8 cellular contexts compared by ENCODE assay signal in the genomic region with DNA sequence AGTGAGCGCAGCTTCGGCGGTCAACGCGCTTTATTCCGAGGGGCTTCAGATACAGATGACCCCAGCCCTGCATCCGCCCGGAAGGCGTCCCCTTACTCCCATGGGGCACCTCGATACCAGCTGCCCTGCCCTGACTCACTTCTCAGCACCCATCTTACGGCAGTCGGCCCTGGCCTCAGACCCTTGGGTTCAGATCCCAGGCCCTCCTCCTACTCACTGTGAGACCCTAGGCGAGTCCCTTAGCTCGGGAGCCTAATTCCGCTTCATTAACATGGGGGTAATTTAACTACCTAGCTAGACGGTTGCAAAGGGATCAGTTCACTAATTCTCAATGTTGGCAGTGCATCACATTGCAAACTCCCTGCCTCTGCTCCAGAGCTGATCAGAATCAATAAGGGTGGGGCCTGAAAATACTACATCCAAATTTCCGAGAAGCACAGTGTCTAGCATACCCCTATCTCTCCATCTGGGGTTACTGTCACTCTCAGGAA. TPM values are rescaled to one million over a fixed set of nuclear protein-coding genes. Genes with fewer than 3 reads are reported as not detected.
DNase-seq lines count a peak whose midpoint lies in the region; ATAC-seq and TF ChIP-seq lines count a peak whose summit lies in the region.

No MANE protein-coding gene starts in this region.

- no peaks in the 10 kb centered on the region for H3K27me3 ChIP-seq in HAP-1 (ENCODE audit: low read depth)
- H3K27me3 ChIP-seq in esophagus squamous epithelium = no peaks in the 10 kb centered on the region
- H3K27me3 ChIP-seq in ovary = no peaks in the 10 kb centered on the region

- H3K27ac ChIP-seq in esophagus squamous epithelium (peak overlapping the region; percentile 91 to 98 (median 96)), ovary (peak overlapping the region; percentile 76 to 88)

- peaks cover 63 to 72% (median 68%) of the 10 kb centered on the region in 3 donors for H3K4me1 Mint-ChIP-seq in T-cell

- intact Hi-C loops in esophagus squamous epithelium (cut with DNase I) (no loop called here), ovary (cut with DNase I) (loop anchor here in 1 of 4 donors (10.0 kb wide), 1 partner anchor 173 kb away; a partner anchor contains a TSS), posterior vena cava (cut with DNase I) (loop anchor here (10.0 kb wide), 2 partner anchors 133 to 143 kb away; no protein-coding TSS in a partner anchor)

- peaks cover 12% of the 10 kb centered on the region for H3K36me3 Mint-ChIP-seq in T-cell

- H3K9me3 Mint-ChIP-seq in T-cell = no peaks in the 10 kb centered on the region

- ATAC-seq in T-cell (replicated peaks in 1 of 4) (no peak), GM19023 (IDR thresholded peaks at IDR 0.05; ENCODE audit: unreplicated experiment) (no peak)

- peak overlapping the region; percentile 95 to 98 (median 96) for H3K4me3 Mint-ChIP-seq in T-cell

- POLR2A ChIA-PET in T-cell (lab: Charles Lee) = interaction anchor here in 1 of 2 donors (0.6 kb wide), 1 partner anchor 170 kb away, joined by 3 read pairs; no protein-coding TSS in a partner anchor

- in situ Hi-C loops in HAP-1 (cut with MboI; ENCODE audit: low sequenced_read_pairs) = loop anchor here (5.0 kb wide), 1 partner anchor 49 kb away; no protein-coding TSS in a partner anchor

- no peak for TF ChIP-seq POLR2A in esophagus squamous epithelium (IDR thresholded peaks at IDR 0.05)
- TF ChIP-seq POLR2A in ovary (IDR thresholded peaks at IDR 0.05) = no peak

- 3 to 15% methylated on average over 4 to 17 of the region's 17 CpGs for WGBS in esophagus squamous epithelium, 2 donors
- 5 to 8% (median 6%) methylated on average over 12 to 17 of the region's 17 CpGs for whole genome bisulfite sequencing in ovary, 3 donors

- TF ChIP-seq CTCF in esophagus squamous epithelium (IDR thresholded peaks at IDR 0.05) (no peak), ovary (IDR thresholded peaks at IDR 0.05) (no peak)

- peaks cover 17% of the 10 kb centered on the region for H3K4me1 ChIP-seq in HAP-1
- peaks cover 37 to 80% (median 53%) of the 10 kb centered on the region in 3 donors for H3K4me1 ChIP-seq in esophagus squamous epithelium
- H3K4me1 ChIP-seq in ovary (ENCODE audit: insufficient read depth) = peaks cover 7% of the 10 kb centered on the region

- no peak for TF ChIP-seq EP300 in ovary (IDR thresholded peaks at IDR 0.05)

- H3K27me3 Mint-ChIP-seq in T-cell = no peaks in the 10 kb centered on the region

- H3K36me3 ChIP-seq in HAP-1 (replicated peaks) (peaks cover 24% of the 10 kb centered on the region), esophagus squamous epithelium (peaks cover 0 to 5% (median 0%) of the 10 kb centered on the region in 3 donors), ovary (no peaks in the 10 kb centered on the region)

- H3K27ac Mint-ChIP-seq in T-cell = peak overlapping the region; percentile 97

- H3K4me3 ChIP-seq in HAP-1 (peak overlapping the region; percentile 95), esophagus squamous epithelium (peak overlapping the region; percentile 79 to 98 (median 85)), ovary (peak overlapping the region; percentile 79)

- H3K9me3 ChIP-seq in HAP-1 (no peaks in the 10 kb centered on the region), esophagus squamous epithelium (no peaks in the 10 kb centered on the region), ovary (no peaks in the 10 kb centered on the region)

- DNase-seq in HAP-1 (ENCODE audit: low spot score in 2 of 2) = no peak
- peak in 6 of 34 experiments; percentile 4 to 42 (median 28) for DNase-seq in T-cell
- DNase-seq in esophagus squamous epithelium (lab: John Stamatoyannopoulos, UW) = no peak
- no peak for DNase-seq in ovary
- DNase-seq in NCI-H1048 (lab: John Stamatoyannopoulos, UW) = no peak
- DNase-seq in posterior vena cava (ENCODE audit: low spot score) = no peak
- no peak for DNase-seq in GOT3 (lab: John Stamatoyannopoulos, UW)

- CTCF ChIA-PET in T-cell (lab: Charles Lee) = interaction anchor here (0.9 to 1.6 kb wide), 7 partner anchors 9 to 134 kb away, joined by 3 to 8 read pairs (median 3); a partner anchor contains a TSS

RNA-seq across cellular contexts. Expression of a gene that starts 0.3 kb away (rescaled TPM):
- total RNA-seq in T-cell = 100 to 1,000 TPM; 138 to 256 (median 235) TPM
- 10 to 100 TPM; 44.8 to 81.8 (median 65.2) TPM for total RNA-seq in esophagus squamous epithelium
- 10 to 100 TPM; 29.3 to 82.3 (median 75.0) TPM for total RNA-seq in ovary
- polyA plus RNA-seq in ovary = 10 to 100 TPM; 39.3 to 44.7 TPM
- 100 to 1,000 TPM in 1 of 2 donors, 10 to 100 TPM in 1; 99.0 to 101 TPM for total RNA-seq in posterior vena cava

RNA-seq across cellular contexts. Expression of a gene that starts 5.1 kb away (rescaled TPM):
- total RNA-seq in T-cell (10 to 100 TPM; 23.1 to 44.9 (median 39.7) TPM), esophagus squamous epithelium (10 to 100 TPM; 10.3 to 17.0 (median 14.9) TPM), ovary (10 to 100 TPM in 1 of 7 donors, 1 to 10 TPM in 6; 7.3 to 13.8 (median 8.1) TPM), posterior vena cava (1 to 10 TPM; 3.7 to 4.0 TPM)
- polyA plus RNA-seq in ovary = 1 to 10 TPM; 3.7 to 5.1 TPM

RNA-seq across cellular contexts. Expression of a gene that starts 43.0 kb away (rescaled TPM):
- 10 to 100 TPM; 18.9 to 33.7 (median 29.0) TPM for total RNA-seq in T-cell
- total RNA-seq in esophagus squamous epithelium = 10 to 100 TPM; 24.7 to 41.6 (median 37.8) TPM
- total RNA-seq in ovary = 10 to 100 TPM; 18.8 to 33.4 (median 28.9) TPM
- 10 to 100 TPM; 28.5 to 61.9 TPM for polyA plus RNA-seq in ovary
- total RNA-seq in posterior vena cava = 10 to 100 TPM; 22.6 to 24.4 TPM

RNA-seq across cellular contexts. Expression of a gene that starts 53.5 kb away (rescaled TPM):
- total RNA-seq in T-cell (100 to 1,000 TPM; 121 to 176 (median 123) TPM), esophagus squamous epithelium (10 to 100 TPM; 13.0 to 35.6 (median 18.8) TPM), ovary (10 to 100 TPM; 39.8 to 62.7 (median 48.8) TPM), posterior vena cava (10 to 100 TPM; 26.7 to 32.3 TPM)
- polyA plus RNA-seq in ovary = 10 to 100 TPM; 22.7 to 28.1 TPM

RNA-seq across cellular contexts. Expression of a gene that starts 55.2 kb away (rescaled TPM):
- total RNA-seq in T-cell = 10 to 100 TPM; 17.6 to 23.4 (median 23.3) TPM
- 10 to 100 TPM in 2 of 4 donors, 1 to 10 TPM in 2; 8.0 to 16.4 (median 11.2) TPM for total RNA-seq in esophagus squamous epithelium
- 10 to 100 TPM in 5 of 7 donors, 1 to 10 TPM in 2; 8.0 to 19.8 (median 17.9) TPM for total RNA-seq in ovary
- polyA plus RNA-seq in ovary = 10 to 100 TPM in 1 of 2 donors, 1 to 10 TPM in 1; 9.5 to 15.3 TPM
- total RNA-seq in posterior vena cava = 10 to 100 TPM; 13.8 to 19.2 TPM
